Comparison of ENCODE assay signal across 7 cellular contexts in genomic region chr17:16296072-16296471, GRCh38. TPM values are rescaled to one million over a fixed set of nuclear protein-coding genes. Genes with fewer than 3 reads are reported as not detected.
DNase-seq lines count a peak whose midpoint lies in the region; ATAC-seq and TF ChIP-seq lines count a peak whose summit lies in the region.
"Not testable (repeated sequence)": the region's sequence is repeated elsewhere in the genome, so short reads cannot be mapped to it uniquely, and the experiment has no call there.

No MANE protein-coding gene starts in this region.

- not testable (repeated sequence) for BruUV-seq in MCF 10A (replicated peaks; lab: Mats Ljungman, UMichigan)

- not testable (repeated sequence) for H3K4me3 Mint-ChIP-seq in activated CD8-positive, alpha-beta memory T cell treated with anti-CD3 and anti-CD28 coated beads, Interleukin-2, amount 10 ng/mL, durations not matched to agents 7 days and 5 days; MCF 10A (ENCODE audit: unreplicated experiment); stimulated activated effector memory CD8-positive, alpha-beta T cell treated with anti-CD3 and anti-CD28 coated beads, Interleukin-12 subunit alpha, Interleukin-12 subunit beta, amount 100 ng/mL, for 72 hours

- POLR2A ChIA-PET in MCF 10A (lab: Yijun Ruan, JAX), result interaction anchor here (0.7 to 1.7 kb wide), 3 partner anchors 10 to 79 kb away, joined by 3 to 12 read pairs (median 3); partner anchors contain the start of gene PIGL

- H3K27ac Mint-ChIP-seq in activated CD8-positive, alpha-beta memory T cell treated with anti-CD3 and anti-CD28 coated beads, Interleukin-2, amount 10 ng/mL, durations not matched to agents 7 days and 5 days; MCF 10A (ENCODE audit: low read depth, unreplicated experiment); stimulated activated effector memory CD8-positive, alpha-beta T cell treated with anti-CD3 and anti-CD28 coated beads, Interleukin-12 subunit alpha, Interleukin-12 subunit beta, amount 100 ng/mL, for 72 hours: not testable (repeated sequence)

- not testable (repeated sequence) for H3K9me3 ChIP-seq in Peyer's patch

- peaks cover 0 to 23% (median 2%) of the 10 kb centered on the region in 4 donors for H3K4me1 ChIP-seq in Peyer's patch

- CTCF ChIA-PET in activated CD8-positive, alpha-beta memory T cell treated with anti-CD3 and anti-CD28 coated beads, Interleukin-2, amount 10 ng/mL, durations not matched to agents 7 days and 5 days (lab: Charles Lee), result interaction anchor here (0.6 to 2.1 kb wide), 6 partner anchors 9 to 120 kb away, joined by 3 to 8 read pairs (median 4); no protein-coding TSS in a partner anchor
- CTCF ChIA-PET in MCF 10A (lab: Yijun Ruan, JAX), result interaction anchor here (0.6 to 2.9 kb wide), 2 partner anchors 9 to 58 kb away, joined by 4 to 11 read pairs; no protein-coding TSS in a partner anchor

- not testable (repeated sequence) for TF ChIP-seq POLR2A in Peyer's patch (IDR thresholded peaks at IDR 0.05)

- ATAC-seq in activated CD8-positive, alpha-beta memory T cell treated with anti-CD3 and anti-CD28 coated beads, Interleukin-2, amount 10 ng/mL, durations not matched to agents 7 days and 5 days, result peak; percentile 60
- peak; percentile 74 for ATAC-seq in stimulated activated effector memory CD8-positive, alpha-beta T cell treated with anti-CD3 and anti-CD28 coated beads, Interleukin-12 subunit alpha, Interleukin-12 subunit beta, amount 100 ng/mL, for 72 hours

- H3K4me3 ChIP-seq in Peyer's patch, result not testable (repeated sequence)

- not testable (repeated sequence) for TF ChIP-seq CTCF in Peyer's patch (IDR thresholded peaks at IDR 0.05); MCF 10A (IDR thresholded peaks at IDR 0.05; ENCODE audit: unreplicated experiment)

- H3K27me3 ChIP-seq in Peyer's patch, result not testable (repeated sequence)

- intact Hi-C loops in MCF 10A (cut with micrococcal nuclease), result not testable (repeated sequence)

- H3K36me3 ChIP-seq in Peyer's patch, result not testable (repeated sequence)

- H3K27me3 Mint-ChIP-seq in activated CD8-positive, alpha-beta memory T cell treated with anti-CD3 and anti-CD28 coated beads, Interleukin-2, amount 10 ng/mL, durations not matched to agents 7 days and 5 days; MCF 10A (ENCODE audit: insufficient read depth, unreplicated experiment): not testable (repeated sequence)

- peaks cover 12% of the 10 kb centered on the region for H3K4me1 Mint-ChIP-seq in activated CD8-positive, alpha-beta memory T cell treated with anti-CD3 and anti-CD28 coated beads, Interleukin-2, amount 10 ng/mL, durations not matched to agents 7 days and 5 days
- not testable (repeated sequence) for H3K4me1 Mint-ChIP-seq in MCF 10A (ENCODE audit: insufficient read depth, unreplicated experiment); stimulated activated effector memory CD8-positive, alpha-beta T cell treated with anti-CD3 and anti-CD28 coated beads, Interleukin-12 subunit alpha, Interleukin-12 subunit beta, amount 100 ng/mL, for 72 hours

- peak; percentile 27 for DNase-seq in ELR (ENCODE audit: low read depth)
- DNase-seq in HT-29 (ENCODE audit: low spot score), result peak; percentile 17
- DNase-seq in Peyer's patch, result peak in 1 of 3 donors; percentile 43
- DNase-seq in activated CD8-positive, alpha-beta memory T cell treated with anti-CD3 and anti-CD28 coated beads, Interleukin-2, amount 10 ng/mL, durations not matched to agents 7 days and 5 days, result peak; percentile 45
- peak; percentile 25 for DNase-seq in MCF 10A (ENCODE audit: unreplicated experiment)
- peak; percentile 23 for DNase-seq in kidney tubule cell (ENCODE audit: low spot score)
- not testable (repeated sequence) for DNase-seq in stimulated activated effector memory CD8-positive, alpha-beta T cell treated with anti-CD3 and anti-CD28 coated beads, Interleukin-12 subunit alpha, Interleukin-12 subunit beta, amount 100 ng/mL, for 72 hours (ENCODE audit: low spot score in 2 of 2)

- H3K27ac ChIP-seq in Peyer's patch, result peak overlapping the region in 3 of 4 donors; percentile 36 to 86 (median 77)

- H3K36me3 Mint-ChIP-seq in activated CD8-positive, alpha-beta memory T cell treated with anti-CD3 and anti-CD28 coated beads, Interleukin-2, amount 10 ng/mL, durations not matched to agents 7 days and 5 days; MCF 10A (ENCODE audit: insufficient read depth, unreplicated experiment): not testable (repeated sequence)
- peaks cover 10% of the 10 kb centered on the region for H3K36me3 Mint-ChIP-seq in stimulated activated effector memory CD8-positive, alpha-beta T cell treated with anti-CD3 and anti-CD28 coated beads, Interleukin-12 subunit alpha, Interleukin-12 subunit beta, amount 100 ng/mL, for 72 hours

- not testable (repeated sequence) for H3K9me3 Mint-ChIP-seq in activated CD8-positive, alpha-beta memory T cell treated with anti-CD3 and anti-CD28 coated beads, Interleukin-2, amount 10 ng/mL, durations not matched to agents 7 days and 5 days (ENCODE audit: low read depth); MCF 10A (ENCODE audit: unreplicated experiment); stimulated activated effector memory CD8-positive, alpha-beta T cell treated with anti-CD3 and anti-CD28 coated beads, Interleukin-12 subunit alpha, Interleukin-12 subunit beta, amount 100 ng/mL, for 72 hours

RNA-seq across cellular contexts. Expression of gene CENPV, which starts 57.2 kb away (rescaled TPM):
- 124 and 169 TPM in 2 replicates for total RNA-seq in HT-29 (2014; rRNA removed; shearing (Covaris generic))
- total RNA-seq in Peyer's patch (100 to 1,000 TPM in 1 of 4 donors, 10 to 100 TPM in 3; 49.0 to 109 (median 79.3) TPM), MCF 10A (2022) (22.4 and 27.7 TPM in 2 replicates)
- total RNA-seq in activated CD8-positive, alpha-beta memory T cell treated with anti-CD3 and anti-CD28 coated beads, Interleukin-2, amount 10 ng/mL, durations not matched to agents 7 days and 5 days, result 10 to 100 TPM; 17.2 to 20.4 TPM
